ENCODE assay signal across 25 cellular contexts in the genomic region with DNA sequence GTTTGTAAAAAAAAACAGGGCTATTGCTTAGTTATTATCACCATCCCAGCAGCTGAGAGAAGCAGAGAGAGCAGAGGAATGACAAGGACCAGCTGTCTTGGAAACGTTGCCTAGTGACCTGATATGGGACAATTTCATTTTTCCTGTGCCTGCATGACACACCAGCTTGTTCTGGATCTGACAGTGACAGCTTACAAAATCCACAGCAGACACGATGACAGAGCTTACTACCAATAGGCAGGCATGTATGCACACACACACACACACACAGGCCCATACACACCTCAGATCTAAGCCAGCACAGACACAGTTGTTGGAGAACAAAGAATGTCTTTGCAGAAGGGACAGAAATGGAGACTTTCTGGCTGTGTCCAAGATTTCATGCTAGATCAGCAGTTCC. TPM values are rescaled to one million over a fixed set of nuclear protein-coding genes. Genes with fewer than 3 reads are reported as not detected.
DNase-seq lines count a peak whose midpoint lies in the region; ATAC-seq, FAIRE-seq and TF ChIP-seq lines count a peak whose summit lies in the region.
"Had no signal": no experiment of that assay in that cellular context is flagged by ENCODE, and none has a peak within 500 bp of the region (broad histone marks: within the 10 kb centered on the region; RNA-seq: fewer than 3 reads in every experiment).

No MANE protein-coding gene starts in this region.

- H3K56ac ChIP-seq in H1 (replicated peaks; ENCODE audit: insufficient read length, low read depth, low read length), result no peak overlapping the region

- H3K4me3 ChIP-seq in H1 (ENCODE audit: extremely low read depth in 1 of 4, insufficient read depth in 2 of 4, low read depth in 3 of 4, low read length in 4 of 4) (no peak overlapping the region), right atrium auricular region (no peak overlapping the region), neural cell (ENCODE audit: low read length) (peak overlapping the region; percentile 10)
- H3K4me3 ChIP-seq: GM23338, mucosa of descending colon, tibial nerve had no signal

- DNase-seq in Ammon's horn (ENCODE audit: low spot score), result peak; percentile 78
- DNase-seq in H1 (ENCODE audit: low read depth in 1 of 2, low spot score in 2 of 2), result no peak
- DNase-seq in right atrium auricular region (ENCODE audit: low spot score), result peak; percentile 74
- no peak for DNase-seq in NCI-H345 treated with DMSO at 0.1 percent for 48 hours (lab: John Stamatoyannopoulos, UW; ENCODE audit: unreplicated experiment)
- no peak for DNase-seq in ureter (ENCODE audit: low spot score)
- DNase-seq in medulla oblongata (ENCODE audit: extremely low spot score), result no peak
- DNase-seq: activated CD4-positive, alpha-beta T cell treated with anti-CD3 and anti-CD28 coated beads, Interleukin-2, amount 50 U/mL, for 4 hours; activated CD8-positive, alpha-beta memory T cell treated with anti-CD3 and anti-CD28 coated beads, Interleukin-2, amount 50 U/mL, for 4 hours; effector CD4-positive, alpha-beta T cell; EL; erythroblast; kidney glomerular epithelial cell; mucosa of descending colon; NCI-H2081; NCI-H524; stimulated activated CD4-positive, alpha-beta T cell treated with anti-CD3 and anti-CD28 coated beads, Interleukin-12 subunit alpha, Interleukin-12 subunit beta, amount 100 ng/mL, for 4 hours; stimulated activated naive CD8-positive, alpha-beta T cell treated with anti-CD3 and anti-CD28 coated beads, Interleukin-15, amount 100 ng/mL, for 72 hours; WERI-Rb-1 had no signal

- no peaks in the 10 kb centered on the region for H3F3A ChIP-seq in neural cell (ENCODE audit: insufficient read depth, low read length, poor library complexity, severe bottlenecking)

- TF ChIP-seq EP300 in H1 (IDR thresholded peaks at IDR 0.05; ENCODE audit: borderline replicate concordance in 1 of 2, low read depth in 2 of 2, low read length in 2 of 2) (no peak), neural cell (conservative IDR thresholded peaks at IDR 0.05; ENCODE audit: poor library complexity, severe bottlenecking) (peak; percentile 97)

- 0 out of 2 replicates have a peak overlapping the region, but pooled peaks have one; percentile 14 for H2BK15ac ChIP-seq in H1 (ENCODE audit: low read length)

- H4K91ac ChIP-seq in H1 (replicated peaks; ENCODE audit: insufficient read length, low read length), result peak overlapping the region; percentile 20

- 0 out of 2 replicates have a peak overlapping the region, but pooled peaks have one; percentile 76 for H2BK20ac ChIP-seq in H1 (ENCODE audit: low read length)

- no peaks in the 10 kb centered on the region for H3K79me2 ChIP-seq in H1 (ENCODE audit: control insufficient read depth in 1 of 2, insufficient read depth in 2 of 2, low read length in 2 of 2)
- H3K79me2 ChIP-seq in neural cell (replicated peaks; ENCODE audit: insufficient read depth, low read length), result no peaks in the 10 kb centered on the region

- TF ChIP-seq RAD21 in H1 (IDR thresholded peaks at IDR 0.05 in 1 of 2, conservative IDR thresholded peaks at IDR 0.05 in 1 of 2; ENCODE audit: low read depth in 2 of 2, low read length in 2 of 2) (no peak), neural cell (conservative IDR thresholded peaks at IDR 0.05) (peak; percentile 39)

- no peak overlapping the region for H2BK5ac ChIP-seq in H1 (ENCODE audit: low read depth, low read length)

- H3K27me3 ChIP-seq in H1 (replicated peaks in 1 of 4; ENCODE audit: control insufficient read depth in 3 of 4, extremely low read depth in 1 of 4, insufficient read depth in 3 of 4, low read length in 3 of 4), result no peaks in the 10 kb centered on the region
- no peaks in the 10 kb centered on the region for H3K27me3 ChIP-seq in right atrium auricular region
- no peaks in the 10 kb centered on the region for H3K27me3 ChIP-seq in neural cell (ENCODE audit: insufficient read depth, low read depth, low read length)
- H3K27me3 ChIP-seq: neutrophil, tibial nerve had no signal

- H3K14ac ChIP-seq in H1 (ENCODE audit: insufficient read length), result no peak overlapping the region

- peak overlapping the region; percentile 22 for H3K4ac ChIP-seq in H1 (replicated peaks; ENCODE audit: insufficient read length, low read depth, low read length)

- no peaks in the 10 kb centered on the region for H3K9me2 ChIP-seq in neural cell (ENCODE audit: insufficient read depth, low read length)

- H4K20me1 ChIP-seq in H1 (replicated peaks in 1 of 2; ENCODE audit: control insufficient read depth in 1 of 2, insufficient read depth in 2 of 2, low read length in 2 of 2), result no peaks in the 10 kb centered on the region
- H4K20me1 ChIP-seq in neural cell (ENCODE audit: insufficient read depth), result no peaks in the 10 kb centered on the region

- no peak for ATAC-seq in GM19351 (IDR thresholded peaks at IDR 0.05; ENCODE audit: unreplicated experiment)
- ATAC-seq: activated T-helper 17 cell treated with anti-CD3 and anti-CD28 coated beads, Interleukin-2, amount 50 U/mL, for 72 hours; GM23338; mucosa of descending colon; stimulated activated naive CD8-positive, alpha-beta T cell treated with anti-CD3 and anti-CD28 coated beads, Interleukin-15, amount 100 ng/mL, for 72 hours had no signal

- peak overlapping the region; percentile 5; the same call in 1 of the 2 replicates for H3K18ac ChIP-seq in H1 (ENCODE audit: extremely low read depth, low read length)

- H3K4me2 ChIP-seq in H1 (ENCODE audit: insufficient read depth in 1 of 2, low read depth in 2 of 2, low read length in 2 of 2) (no peak overlapping the region), neural cell (ENCODE audit: low read length) (no peak overlapping the region)
- H3K4me2 ChIP-seq: GM23338 had no signal

- 80% methylated on average over 2 of the region's 2 CpGs; no CpG with 5 or more reads in 1 of the 2 experiments for WGBS in H1 (ENCODE audit: extremely low coverage in 1 of 2, insufficient coverage in 1 of 2, insufficient read length in 1 of 2, insufficient replicate concordance in 2 of 2, low coverage in 1 of 2, low lambda C conversion rate in 2 of 2, missing lambda C conversion rate in 1 of 2), 2 experiments

- no peak overlapping the region for H4K5ac ChIP-seq in H1 (ENCODE audit: insufficient read length, low read depth, low read length)

- H3K36me3 ChIP-seq in H1 (ENCODE audit: control insufficient read depth in 2 of 4, insufficient read depth in 4 of 4, low read length in 3 of 4) (no peaks in the 10 kb centered on the region), right atrium auricular region (no peaks in the 10 kb centered on the region), neural cell (ENCODE audit: insufficient read depth, low read length) (no peaks in the 10 kb centered on the region)
- H3K36me3 ChIP-seq: neutrophil, tibial nerve, WERI-Rb-1 had no signal

- CTCF ChIA-PET in H1 (lab: Charles Lee; ENCODE audit: partially characterized antibody), result interaction anchor here (0.5 to 2.4 kb wide), 12 partner anchors 8 to 243 kb away, joined by 3 to 13 read pairs (median 5); no protein-coding TSS in a partner anchor

- H2AFZ ChIP-seq in H1 (ENCODE audit: low read length) (no peak overlapping the region), neural cell (ENCODE audit: low read depth, low read length) (peak overlapping the region; percentile 21)

- H2BK120ac ChIP-seq in H1 (replicated peaks; ENCODE audit: low read depth, low read length), result peak overlapping the region; percentile 23

- no peak overlapping the region for H2AK5ac ChIP-seq in H1 (ENCODE audit: low read depth, low read length)

- FAIRE-seq in H1 (lab: Jason Lieb, UNC), result no peak
- FAIRE-seq: HTR-8/SVneo had no signal

- no peaks in the 10 kb centered on the region for H3K9me3 ChIP-seq in H1 (ENCODE audit: insufficient read depth in 2 of 2, low read depth in 1 of 2, low read length in 1 of 2)
- no peaks in the 10 kb centered on the region for H3K9me3 ChIP-seq in right atrium auricular region
- no peaks in the 10 kb centered on the region for H3K9me3 ChIP-seq in neural cell (ENCODE audit: low read length)
- H3K9me3 ChIP-seq: mucosa of descending colon, neutrophil, tibial nerve had no signal

- no peaks in the 10 kb centered on the region; the same call in 1 of the 2 replicates for H3K23me2 ChIP-seq in H1 (ENCODE audit: low read depth, low read length)

- H4K8ac ChIP-seq in H1 (ENCODE audit: extremely low read depth, insufficient read depth, low read length), result no peak overlapping the region

- TF ChIP-seq POLR2A in H1 (IDR thresholded peaks at IDR 0.05; ENCODE audit: control extremely low read depth in 1 of 2, low read depth in 2 of 2, low read length in 2 of 2), result no peak

- H3K23ac ChIP-seq in H1 (ENCODE audit: insufficient read length), result no peak overlapping the region

- POLR2A ChIA-PET in H1 (lab: Charles Lee; ENCODE audit: partially characterized antibody), result interaction anchor here (0.5 to 0.9 kb wide), 2 partner anchors 21 to 990 kb away, joined by 3 read pairs; no protein-coding TSS in a partner anchor

- H3K9ac ChIP-seq in H1 (replicated peaks in 1 of 4; ENCODE audit: extremely low read depth in 1 of 4, low read depth in 3 of 4, low read length in 3 of 4) (no peak overlapping the region), neural cell (ENCODE audit: low read length) (peak overlapping the region; percentile 48)

- H3K4me1 ChIP-seq in H1 (replicated peaks in 1 of 4; ENCODE audit: control insufficient read depth in 3 of 4, insufficient read depth in 4 of 4, low read length in 3 of 4) (peaks cover 12 to 32% (median 25%) of the 10 kb centered on the region in 4 experiments), right atrium auricular region (peaks cover 0 to 46% of the 10 kb centered on the region in 2 donors)
- H3K4me1 ChIP-seq: tibial nerve had no signal

- H3K79me1 ChIP-seq in H1 (ENCODE audit: low read depth, low read length), result no peaks in the 10 kb centered on the region

- peak overlapping the region; percentile 32; the same call in 1 of the 2 replicates for H2BK12ac ChIP-seq in H1 (ENCODE audit: low read depth, low read length)

- TF ChIP-seq CTCF in H1 (IDR thresholded peaks at IDR 0.05; ENCODE audit: control extremely low read depth in 1 of 3, insufficient read depth in 1 of 3, low read depth in 1 of 3, low read length in 3 of 3), result no peak
- TF ChIP-seq CTCF in right atrium auricular region (IDR thresholded peaks at IDR 0.05), result no peak
- TF ChIP-seq CTCF in neural cell (IDR thresholded peaks at IDR 0.05; ENCODE audit: poor library complexity, severe bottlenecking), result no peak

- H3K27ac ChIP-seq in H1 (ENCODE audit: low read depth, low read length) (no peak overlapping the region), right atrium auricular region (peak overlapping the region; percentile 73 to 87), neural cell (ENCODE audit: low read length) (peak overlapping the region; percentile 80)
- H3K27ac ChIP-seq: neutrophil, tibial nerve, WERI-Rb-1 had no signal

RNA-seq across cellular contexts. Expression of gene HSPB8, which starts 25.4 kb away (rescaled TPM):
- total RNA-seq in H1 (2021; fragmentation: NEBNext Ultra II Directional; extraction: Animal tissue kit (Norgen Biotek cat#: 25700)), result 11.7 TPM in 2 replicates
- polyA plus RNA-seq in H1 (2011; rRNA removed) (17.4 and 28.2 TPM in 2 replicates), neural cell (not detected in 2 replicates)
- 13.1 TPM for polyA plus RNA-seq in H1 (2011; cell fraction: cytosol; rRNA removed)
- polyA plus RNA-seq in H1 (2011; cell fraction: nucleus; rRNA removed), result 11.9 TPM
- 17.8 to 18.5 TPM (median 18.0 TPM) in 4 replicates for polyA plus RNA-seq in H1 (2012, experiment 1 of 2)
- polyA plus RNA-seq in H1 (2012, experiment 2 of 2), result 26.1 TPM
- polyA plus RNA-seq in H1 (2013, experiment 1 of 2), result 5.5 TPM
- 5.8 TPM for polyA plus RNA-seq in H1 (2013, experiment 2 of 2)
- 9.3 and 14.3 TPM in 2 replicates for polyA minus RNA-seq in H1 (2011; rRNA and poly(A)+ RNA removed)
- 10.0 TPM for polyA minus RNA-seq in H1 (2011; cell fraction: cytosol; rRNA and poly(A)+ RNA removed)
- polyA minus RNA-seq in H1 (2011; cell fraction: nucleus; rRNA and poly(A)+ RNA removed), result 9.2 TPM
- total RNA-seq in right atrium auricular region (100 to 1,000 TPM; 469 to 530 TPM), ureter (53.8 TPM)
- not detected in 2 replicates for polyA minus RNA-seq in neural cell
- total RNA-seq: activated T-helper 17 cell treated with anti-CD3 and anti-CD28 coated beads, Interleukin-2, amount 50 U/mL, for 72 hours had no signal

Comparison
In these comparisons a context has a peak if more than half of its experiments do, and no peak if none do; other contexts are left out.
1. DNase-seq: peak in Ammon's horn (single experiment) and right atrium auricular region (single experiment); none in H1 (0 of 2), NCI-H345 treated with DMSO at 0.1 percent for 48 hours (single experiment), ureter (single experiment) and medulla oblongata (single experiment).